ENCODE assay signal across 8 cellular contexts in genomic region chr1:34884961-34885360, GRCh38. TPM values are rescaled to one million over a fixed set of nuclear protein-coding genes. Genes with fewer than 3 reads are reported as not detected.
DNase-seq lines count a peak whose midpoint lies in the region; ATAC-seq and TF ChIP-seq lines count a peak whose summit lies in the region.

No MANE protein-coding gene starts in this region.

- CTCF ChIA-PET in Calu3 (lab: Charles Lee) = interaction anchor here (0.7 to 1.1 kb wide), 4 partner anchors 25 to 1717 kb away, joined by 3 to 5 read pairs (median 3); partner anchors contain the start of gene SMIM12

- H3K9me3 Mint-ChIP-seq in Calu3 (ENCODE audit: low read depth, unreplicated experiment) (no peaks in the 10 kb centered on the region), IgD-negative memory B cell (peaks cover 0 to 4% (median 0%) of the 10 kb centered on the region in 3 donors), natural killer cell (no peaks in the 10 kb centered on the region)

- peak; percentile 65 for DNase-seq in Calu3
- peak; percentile 55 to 83 for DNase-seq in cerebellar nuclear complex (lab: John Stamatoyannopoulos, UW)
- no peak for DNase-seq in natural killer cell
- no peak for DNase-seq in GM13976 (ENCODE audit: low spot score)
- DNase-seq in activated gamma-delta T cell treated with Interleukin-2 at 50 U/mL for 16 hours = no peak
- DNase-seq in NCI-H1417 (lab: John Stamatoyannopoulos, UW) = no peak

- H3K27ac Mint-ChIP-seq in Calu3 (ENCODE audit: unreplicated experiment) = no peak overlapping the region
- peak overlapping the region in 1 of 3 donors; percentile 35 for H3K27ac Mint-ChIP-seq in IgD-negative memory B cell
- no peak overlapping the region for H3K27ac Mint-ChIP-seq in natural killer cell

- BruUV-seq in Calu3 (replicated peaks; lab: Mats Ljungman, UMichigan) = no TSS peak

- intact Hi-C loops in Calu3 (cut with micrococcal nuclease; ENCODE audit: unreplicated experiment) (no loop called here), natural killer cell (cut with micrococcal nuclease) (loop anchor here (1.0 kb wide), 1 partner anchor 33 kb away; no protein-coding TSS in a partner anchor)

- TF ChIP-seq CTCF in Calu3 (IDR thresholded peaks at IDR 0.05; ENCODE audit: unreplicated experiment) = peak; percentile 44
- no peak for TF ChIP-seq CTCF in natural killer cell (IDR thresholded peaks at IDR 0.05)
- no peak for TF ChIP-seq CTCF in GM13976 (IDR thresholded peaks at IDR 0.05; ENCODE audit: borderline replicate concordance, control extremely low read depth, extremely low read depth, insufficient read depth, missing control alignments)

- H3K4me3 Mint-ChIP-seq in Calu3 (ENCODE audit: low read depth, unreplicated experiment) = peak overlapping the region; percentile 80
- H3K4me3 Mint-ChIP-seq in IgD-negative memory B cell = peak overlapping the region; percentile 41 to 90 (median 78)
- peak overlapping the region; percentile 78 for H3K4me3 Mint-ChIP-seq in natural killer cell

- H3K36me3 Mint-ChIP-seq in Calu3 (ENCODE audit: insufficient read depth, unreplicated experiment) = peaks cover 5% of the 10 kb centered on the region
- H3K36me3 Mint-ChIP-seq in IgD-negative memory B cell = peaks cover 1% of the 10 kb centered on the region
- no peaks in the 10 kb centered on the region for H3K36me3 Mint-ChIP-seq in natural killer cell

- in situ Hi-C loops in GM13976 (cut with MboI; ENCODE audit: low sequenced_read_pairs, unreplicated experiment) = no loop called here

- H3K27me3 Mint-ChIP-seq in Calu3 (ENCODE audit: unreplicated experiment) (peaks cover 67% of the 10 kb centered on the region), IgD-negative memory B cell (peaks cover 14% of the 10 kb centered on the region), natural killer cell (ENCODE audit: low read depth in 2 of 2) (peaks cover 33 to 52% of the 10 kb centered on the region in 2 donors)

- no peaks in the 10 kb centered on the region for H3K4me1 Mint-ChIP-seq in Calu3 (ENCODE audit: low read depth, unreplicated experiment)
- H3K4me1 Mint-ChIP-seq in IgD-negative memory B cell = peaks cover 0 to 2% (median 0%) of the 10 kb centered on the region in 3 donors
- peaks cover 0 to 15% of the 10 kb centered on the region in 2 donors for H3K4me1 Mint-ChIP-seq in natural killer cell

- ATAC-seq in natural killer cell (no peak), GM21717 (IDR thresholded peaks at IDR 0.05; ENCODE audit: unreplicated experiment) (no peak)

RNA-seq across cellular contexts. Expression of gene SMIM12, which starts 25.4 kb away (rescaled TPM):
- total RNA-seq in Calu3 (2022) (35.8 and 36.8 TPM in 2 replicates), natural killer cell (10 to 100 TPM; 33.4 to 44.5 (median 36.5) TPM)
- 73.4 TPM for polyA plus RNA-seq in IgD-negative memory B cell

RNA-seq across cellular contexts. Expression of gene DLGAP3, which starts 44.5 kb away (rescaled TPM):
- total RNA-seq in Calu3 (2022) (1.0 and 1.1 TPM in 2 replicates), natural killer cell (under 1 TPM; 0.33 to 0.38 (median 0.36) TPM)
- polyA plus RNA-seq in IgD-negative memory B cell = 0.33 TPM

Comparison
In these comparisons a context has a peak if more than half of its experiments do, and no peak if none do; other contexts are left out.
1. DNase-seq: peak in Calu3 (single experiment) and cerebellar nuclear complex (2 of 2); none in natural killer cell (single experiment), GM13976 (single experiment), activated gamma-delta T cell treated with Interleukin-2 at 50 U/mL for 16 hours (single experiment) and NCI-H1417 (0 of 3).
2. Peak in every context shown above with its lines, with median percentiles within 50 percentile points of each other: H3K4me3 Mint-ChIP-seq.